In the genomic region with DNA sequence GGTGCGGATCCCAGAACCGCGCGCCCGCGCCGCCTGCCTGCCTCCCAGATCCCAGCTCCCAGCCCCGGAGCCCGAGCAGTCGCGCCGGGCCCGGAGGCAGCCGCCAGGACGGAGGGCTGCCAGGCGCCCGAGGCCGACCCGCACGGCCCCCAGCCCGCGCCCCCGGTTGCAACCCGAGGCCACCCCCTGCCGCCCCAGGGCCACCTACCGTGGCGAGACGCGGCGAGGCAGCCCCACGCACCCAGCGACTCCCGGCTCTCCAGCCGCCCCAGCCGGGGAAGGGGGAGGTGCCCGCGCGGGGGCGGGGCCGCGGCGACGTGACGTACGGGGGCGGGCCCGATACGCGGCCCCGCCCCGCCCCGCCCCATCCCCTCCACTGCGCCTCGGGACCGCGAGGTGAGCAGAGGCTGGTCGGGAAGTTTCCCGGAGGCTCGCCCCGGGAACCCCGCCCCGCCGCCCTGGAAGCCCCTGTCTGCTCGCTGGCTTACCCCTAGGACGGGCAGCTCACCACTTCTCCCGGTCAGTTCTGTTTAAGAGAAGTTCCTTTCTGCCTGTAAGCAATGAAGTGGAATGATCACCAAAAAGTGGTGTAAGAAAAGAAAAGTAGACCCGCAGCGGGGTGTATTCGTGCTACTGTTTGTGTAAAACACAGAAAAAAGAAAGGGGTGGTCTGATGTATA, we compare ENCODE assay signal across 8 cellular contexts. TPM values are rescaled to one million over a fixed set of nuclear protein-coding genes. Genes with fewer than 3 reads are reported as not detected.
DNase-seq lines count a peak whose midpoint lies in the region; ATAC-seq and TF ChIP-seq lines count a peak whose summit lies in the region.

TPST2 (minus strand) TSS at position 288 of the 680 bp plus-strand sequence. CDS start 48,502 bp downstream, outside the sequence.

- H3K36me3 ChIP-seq in stomach: no peaks in the 10 kb centered on the region

- H3K9me3 ChIP-seq in stomach: no peaks in the 10 kb centered on the region

- H3K27ac Mint-ChIP-seq in neural crest cell (ENCODE audit: unreplicated experiment): peak within 1 kb of the TSS; percentile 57

- DNase-seq in CD1c-positive myeloid dendritic cell (ENCODE audit: extremely low spot score): peak; percentile 91
- DNase-seq in HS-27A (ENCODE audit: low read depth): peak; percentile 19
- peak; percentile 75 for DNase-seq in RPMI7951 (ENCODE audit: low read depth)
- DNase-seq in activated gamma-delta T cell (lab: John Stamatoyannopoulos, UW): peak; percentile 72
- peak; percentile 79 for DNase-seq in fibroblast of villous mesenchyme (ENCODE audit: low read depth)
- peak; percentile 70 for DNase-seq in neural crest cell (ENCODE audit: low read depth, low spot score)
- peak; percentile 83 for DNase-seq in stomach

- H3K4me1 ChIP-seq in stomach: peaks cover 6 to 54% (median 29%) of the 10 kb centered on the region in 4 donors

- intact Hi-C loops in stomach (cut with DNase I; ENCODE audit: low total_unique reads): no loop called here

- TF ChIP-seq CTCF in fibroblast of villous mesenchyme (IDR thresholded peaks at IDR 0.05; ENCODE audit: insufficient read depth, low read depth, low read length): no peak
- no peak for TF ChIP-seq CTCF in neural crest cell (conservative IDR thresholded peaks at IDR 0.05)
- no peak for TF ChIP-seq CTCF in stomach (IDR thresholded peaks at IDR 0.05)

- peak within 1 kb of the TSS; percentile 79 to 92 (median 85) for H3K27ac ChIP-seq in stomach

- 0 to 1% (median 1%) methylated on average over 5 to 67 of the region's 69 CpGs for WGBS in stomach, 5 donors

- H3K4me1 Mint-ChIP-seq in neural crest cell: no peaks in the 10 kb centered on the region

- peak within 1 kb of the TSS; percentile 88 for H3K4me3 Mint-ChIP-seq in neural crest cell

- peak within 1 kb of the TSS; percentile 84 for H3K4me3 ChIP-seq in fibroblast of villous mesenchyme (ENCODE audit: low read depth, low read length)
- peak within 1 kb of the TSS; percentile 88 to 94 (median 92) for H3K4me3 ChIP-seq in stomach

- H3K36me3 Mint-ChIP-seq in neural crest cell (ENCODE audit: low read depth): no peaks in the 10 kb centered on the region

- peaks cover 30% of the 10 kb centered on the region for H3K27me3 Mint-ChIP-seq in neural crest cell (ENCODE audit: low read depth)

- H3K27me3 ChIP-seq in stomach: peaks cover 0 to 10% (median 0%) of the 10 kb centered on the region in 3 donors

- peak; percentile 64 for ATAC-seq in GM19438 (IDR thresholded peaks at IDR 0.05; ENCODE audit: low read depth, unreplicated experiment)

- TF ChIP-seq EP300 in stomach (IDR thresholded peaks at IDR 0.05): no peak

- peak in 1 of 4 donors; percentile 16 for TF ChIP-seq POLR2A in stomach (IDR thresholded peaks at IDR 0.05)

- H3K9me3 Mint-ChIP-seq in neural crest cell: no peaks in the 10 kb centered on the region

RNA-seq across cellular contexts. Expression of gene TPST2, which starts in this region (rescaled TPM):
- total RNA-seq in RPMI7951 (2014; rRNA removed; shearing (Covaris generic)): 50.8 and 54.2 TPM in 2 replicates
- 25.0 and 33.2 TPM in 2 replicates for total RNA-seq in fibroblast of villous mesenchyme
- 10.7 and 11.8 TPM in 2 replicates for total RNA-seq in neural crest cell
- 10 to 100 TPM in 4 of 5 donors, 1 to 10 TPM in 1; 9.7 to 88.3 (median 13.8) TPM for total RNA-seq in stomach
- 1 to 10 TPM; 5.3 to 7.1 (median 6.6) TPM for polyA plus RNA-seq in stomach

Comparison
In these comparisons a context has a peak if more than half of its experiments do, and no peak if none do; other contexts are left out.
1. Peak in every context shown above with its lines: DNase-seq, ATAC-seq, H3K4me3 ChIP-seq and H3K27ac ChIP-seq.
2. DNase-seq: peak in every context shown above with its lines; median percentile 91 in CD1c-positive myeloid dendritic cell; 83 in stomach; 79 in fibroblast of villous mesenchyme; 75 in RPMI7951; 72 in activated gamma-delta T cell; 70 in neural crest cell; 19 in HS-27A.